ENCODE assay signal across 18 cellular contexts in the genomic region with DNA sequence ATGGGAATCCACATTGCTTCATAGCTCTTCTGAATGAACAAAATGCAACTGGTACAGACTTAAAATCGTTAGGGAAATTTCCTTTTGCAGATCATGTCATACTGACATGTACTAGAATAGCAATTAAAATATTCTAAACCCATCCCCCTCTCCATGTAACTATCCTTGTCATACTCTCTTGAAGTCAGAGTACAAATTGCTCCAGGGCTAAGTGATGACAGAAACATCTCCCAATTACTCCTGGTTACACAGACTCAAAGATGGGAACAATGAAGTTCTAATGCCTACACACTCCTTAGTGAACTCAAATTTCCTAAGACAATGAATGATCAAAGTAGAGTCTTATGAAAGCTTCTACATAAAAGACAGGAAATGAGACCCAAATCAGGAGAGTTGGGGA.
"Had no signal": no experiment of that assay in that cellular context is flagged by ENCODE, and none has a peak within 500 bp of the region (broad histone marks: within the 10 kb centered on the region; RNA-seq: fewer than 3 reads in every experiment).

No MANE protein-coding gene starts in this region.

- H3K4me3 Mint-ChIP-seq: dendritic cell treated with granulocyte-macrophage colony-stimulating factor and Interleukin-4, amounts not matched to agents 40 ng/mL and 50 ng/mL, for 4 days; endodermal cell; immature natural killer cell; naive thymus-derived CD8-positive, alpha-beta T cell; stimulated activated effector memory CD8-positive, alpha-beta T cell treated with anti-CD3 and anti-CD28 coated beads, Interleukin-12 subunit alpha, Interleukin-12 subunit beta, amount 100 ng/mL, for 72 hours; type B pancreatic cell had no signal

- ATAC-seq: left colon; mucosa of descending colon; naive thymus-derived CD8-positive, alpha-beta T cell; right lobe of liver; stimulated activated effector memory CD8-positive, alpha-beta T cell treated with anti-CD3 and anti-CD28 coated beads, Interleukin-12 subunit alpha, Interleukin-12 subunit beta, amount 100 ng/mL, for 72 hours; stimulated activated naive CD8-positive, alpha-beta T cell treated with anti-CD3 and anti-CD28 coated beads, Interleukin-15, Interleukin-2, amounts not matched to agents 100 U/mL and 50 U/mL, for 24 hours had no signal

- H3K4me1 Mint-ChIP-seq: naive thymus-derived CD8-positive, alpha-beta T cell; stimulated activated effector memory CD8-positive, alpha-beta T cell treated with anti-CD3 and anti-CD28 coated beads, Interleukin-12 subunit alpha, Interleukin-12 subunit beta, amount 100 ng/mL, for 72 hours had no signal

- H3K27me3 ChIP-seq: ovary, right lobe of liver, suprapubic skin, thyroid gland had no signal

- DNase-seq: cerebellar nuclear complex; endodermal cell; foreskin melanocyte; immature natural killer cell; kidney; left colon; mucosa of descending colon; naive thymus-derived CD8-positive, alpha-beta T cell; ovary; right lobe of liver; stimulated activated CD4-positive, alpha-beta T cell treated with anti-CD3 and anti-CD28 coated beads, Interleukin-4, amount 100 ng/mL, for 1 hour; stimulated activated CD8-positive, alpha-beta memory T cell treated with anti-CD3 and anti-CD28 coated beads, Interleukin-4, amount 100 ng/mL, for 48 hours; stimulated activated naive CD8-positive, alpha-beta T cell treated with anti-CD3 and anti-CD28 coated beads, Interleukin-15, Interleukin-2, amounts not matched to agents 100 U/mL and 50 U/mL, for 24 hours; thyroid gland had no signal

- H3K36me3 Mint-ChIP-seq: immature natural killer cell; stimulated activated effector memory CD8-positive, alpha-beta T cell treated with anti-CD3 and anti-CD28 coated beads, Interleukin-12 subunit alpha, Interleukin-12 subunit beta, amount 100 ng/mL, for 72 hours; type B pancreatic cell had no signal

- H3K4me1 ChIP-seq: right lobe of liver, suprapubic skin, thyroid gland had no signal

- H3K27me3 Mint-ChIP-seq: dendritic cell treated with granulocyte-macrophage colony-stimulating factor and Interleukin-4, amounts not matched to agents 40 ng/mL and 50 ng/mL, for 4 days had no signal

- H3K27ac Mint-ChIP-seq: dendritic cell treated with granulocyte-macrophage colony-stimulating factor and Interleukin-4, amounts not matched to agents 40 ng/mL and 50 ng/mL, for 4 days; endodermal cell; immature natural killer cell; naive thymus-derived CD8-positive, alpha-beta T cell; stimulated activated effector memory CD8-positive, alpha-beta T cell treated with anti-CD3 and anti-CD28 coated beads, Interleukin-12 subunit alpha, Interleukin-12 subunit beta, amount 100 ng/mL, for 72 hours; type B pancreatic cell had no signal

- H3K36me3 ChIP-seq: ovary, right lobe of liver, suprapubic skin, thyroid gland had no signal

- H3K4me3 ChIP-seq: mucosa of descending colon, ovary, right lobe of liver, suprapubic skin, thyroid gland had no signal

- H3K9me3 ChIP-seq: mucosa of descending colon, ovary, right lobe of liver, suprapubic skin, thyroid gland had no signal

- H3K27ac ChIP-seq: ovary, right lobe of liver, suprapubic skin, thyroid gland had no signal
